1 cellular context compared by ENCODE assay signal in genomic region chr5:72790188-72790587, GRCh38.
TF ChIP-seq lines count a peak whose summit lies in the region.

No MANE protein-coding gene starts in this region.

TF ChIP-seq in WTC11, 78 proteins besides CTCF, POLR2A, EP300 and RAD21 (continued from another document):
- TF ChIP-seq ATF2 (CRISPR knock-in tag; IDR thresholded peaks at IDR 0.05; ENCODE audit: borderline replicate concordance, low read depth) (no peak), TP53 (CRISPR knock-in tag; IDR thresholded peaks at IDR 0.05) (no peak)
